ENCODE assay signal across 1 cellular context in genomic region chr19:35744688-35745327, GRCh38.
TF ChIP-seq lines count a peak whose summit lies in the region.

No MANE protein-coding gene starts in this region.

TF ChIP-seq in K562, 482 proteins besides CTCF, POLR2A, EP300 and RAD21 (continued from another document and continues in another):
- peak; percentile 55 for TF ChIP-seq TAF1 (IDR thresholded peaks at IDR 0.05; ENCODE audit: control insufficient read depth, extremely low read depth, insufficient read depth, low read length, severe bottlenecking)
- no peak for TF ChIP-seq HMG20A (CRISPR knock-in tag; conservative IDR thresholded peaks at IDR 0.05)
- TF ChIP-seq ETV6 (IDR thresholded peaks at IDR 0.05; ENCODE audit: borderline replicate concordance in 1 of 2, low read depth in 2 of 2, low read length in 1 of 2) = no peak
- no peak for TF ChIP-seq ETV6 (CRISPR knock-in tag; IDR thresholded peaks at IDR 0.05; ENCODE audit: borderline replicate concordance)
- TF ChIP-seq ZNF263 (CRISPR knock-in tag; IDR thresholded peaks at IDR 0.05; ENCODE audit: borderline replicate concordance) = peak; percentile 49; the same call in 1 of the 2 replicates
- peak; percentile 52; the same call in 1 of the 2 replicates for TF ChIP-seq RB1 (IDR thresholded peaks at IDR 0.05; ENCODE audit: low read depth)
- no peak for TF ChIP-seq ZNF3 (CRISPR knock-in tag; IDR thresholded peaks at IDR 0.05)
- no peak for TF ChIP-seq POLR3G (IDR thresholded peaks at IDR 0.05; ENCODE audit: extremely low read depth, insufficient read length, insufficient replicate concordance)
- TF ChIP-seq EGR1 (conservative IDR thresholded peaks at IDR 0.05) = peak; percentile 3; the same call in 1 of the 2 replicates
- TF ChIP-seq ZNF668 (CRISPR knock-in tag; IDR thresholded peaks at IDR 0.05) = no peak
- no peak for TF ChIP-seq RERE (CRISPR knock-in tag; IDR thresholded peaks at IDR 0.05; ENCODE audit: borderline replicate concordance)
- no peak for TF ChIP-seq ELF2 (CRISPR knock-in tag; IDR thresholded peaks at IDR 0.05)
- TF ChIP-seq RUNX1 (IDR thresholded peaks at IDR 0.05; ENCODE audit: low read depth) = no peak
- TF ChIP-seq KHSRP (IDR thresholded peaks at IDR 0.05) = no peak
- TF ChIP-seq SP1 (CRISPR knock-in tag; IDR thresholded peaks at IDR 0.05) = peak; percentile 73
- TF ChIP-seq PCBP2 (IDR thresholded peaks at IDR 0.05; ENCODE audit: low read depth, low read length, poor library complexity, severe bottlenecking) = no peak
- no peak for TF ChIP-seq ETV1 (tag; conservative IDR thresholded peaks at IDR 0.05; ENCODE audit: low read depth)
- 0 out of 2 replicates have a peak, but pooled peaks have one; percentile 12 for TF ChIP-seq CTBP1 (IDR thresholded peaks at IDR 0.05; ENCODE audit: borderline replicate concordance)
- TF ChIP-seq ESRRA (IDR thresholded peaks at IDR 0.05; ENCODE audit: borderline replicate concordance, low read depth) = no peak
- no peak for TF ChIP-seq RBM15 (IDR thresholded peaks at IDR 0.05; ENCODE audit: insufficient read depth, low read length)
- no peak for TF ChIP-seq ZNF589 (CRISPR knock-in tag; IDR thresholded peaks at IDR 0.05; ENCODE audit: low read depth)
- TF ChIP-seq ILF3 (IDR thresholded peaks at IDR 0.05; ENCODE audit: borderline replicate concordance) = no peak
- TF ChIP-seq DLX4 (CRISPR knock-in tag; IDR thresholded peaks at IDR 0.05) = no peak
- peak in 1 of 2 experiments; percentile 82; a peak in 2 of 4 replicates for TF ChIP-seq HDAC1 (IDR thresholded peaks at IDR 0.05)
- no peak for TF ChIP-seq HDAC8 (tag; IDR thresholded peaks at IDR 0.05)
- no peak for TF ChIP-seq SETDB1 (IDR thresholded peaks at IDR 0.05; ENCODE audit: low read length)
- TF ChIP-seq MYC (IDR thresholded peaks at IDR 0.05; ENCODE audit: low read depth, low read length) = peak; percentile 43; the same call in 1 of the 2 replicates
- TF ChIP-seq MYC (CRISPR knock-in tag; IDR thresholded peaks at IDR 0.05; ENCODE audit: borderline replicate concordance, low read depth) = no peak
- TF ChIP-seq SREBF2 (CRISPR knock-in tag; IDR thresholded peaks at IDR 0.05) = no peak
- no peak for TF ChIP-seq MCM5 (IDR thresholded peaks at IDR 0.05; ENCODE audit: low read depth)
- TF ChIP-seq NFRKB (IDR thresholded peaks at IDR 0.05; ENCODE audit: low read depth) = peak; percentile 40; the same call in 1 of the 2 replicates
- peak; percentile 28 for TF ChIP-seq PRDM10 (IDR thresholded peaks at IDR 0.05; ENCODE audit: partially characterized antibody)
- peak; percentile 76 for TF ChIP-seq ZFP36 (IDR thresholded peaks at IDR 0.05; ENCODE audit: low read depth, low read length, partially characterized antibody)
- TF ChIP-seq FOXP4 (CRISPR knock-in tag; IDR thresholded peaks at IDR 0.05; ENCODE audit: borderline replicate concordance) = no peak
- TF ChIP-seq ZNF41 (CRISPR knock-in tag; conservative IDR thresholded peaks at IDR 0.05) = no peak
- TF ChIP-seq CXXC5 (CRISPR knock-in tag; IDR thresholded peaks at IDR 0.05) = peak; percentile 45
- no peak for TF ChIP-seq ZNF121 (CRISPR knock-in tag; conservative IDR thresholded peaks at IDR 0.05)
- TF ChIP-seq TEAD1 (CRISPR knock-in tag; IDR thresholded peaks at IDR 0.05) = 0 out of 4 replicates have a peak, but pooled peaks of 1 of the 2 experiments have one; percentile 25
- no peak for TF ChIP-seq SNAPC5 (CRISPR knock-in tag; IDR thresholded peaks at IDR 0.05)
- no peak for TF ChIP-seq OTX1 (CRISPR knock-in tag; IDR thresholded peaks at IDR 0.05)
- TF ChIP-seq E2F6 (IDR thresholded peaks at IDR 0.05; ENCODE audit: borderline replicate concordance in 1 of 2, extremely low read depth in 1 of 2, insufficient read depth in 1 of 2, insufficient read length in 1 of 2, low read depth in 1 of 2, low read length in 1 of 2, poor library complexity in 1 of 2, severe bottlenecking in 1 of 2) = peak; percentile 67 to 78
- peak; percentile 66; the same call in 1 of the 2 replicates for TF ChIP-seq POLR2AphosphoS5 (IDR thresholded peaks at IDR 0.05; ENCODE audit: control insufficient read depth, insufficient read depth, low read depth, low read length)
- peak; percentile 93 for TF ChIP-seq POLR2G (IDR thresholded peaks at IDR 0.05; ENCODE audit: low read depth, low read length)
- 0 out of 2 replicates have a peak, but pooled peaks have one; percentile 4 for TF ChIP-seq ARID4B (CRISPR knock-in tag; IDR thresholded peaks at IDR 0.05)
- no peak for TF ChIP-seq E2F4 (CRISPR knock-in tag; IDR thresholded peaks at IDR 0.05; ENCODE audit: low read depth)
- TF ChIP-seq MAX (CRISPR knock-in tag; IDR thresholded peaks at IDR 0.05) = peak; percentile 71
- peak; percentile 35; the same call in 1 of the 2 replicates for TF ChIP-seq HCFC1 (IDR thresholded peaks at IDR 0.05; ENCODE audit: low read depth, low read length)
